ENCODE assay signal across 7 cellular contexts in the genomic region with DNA sequence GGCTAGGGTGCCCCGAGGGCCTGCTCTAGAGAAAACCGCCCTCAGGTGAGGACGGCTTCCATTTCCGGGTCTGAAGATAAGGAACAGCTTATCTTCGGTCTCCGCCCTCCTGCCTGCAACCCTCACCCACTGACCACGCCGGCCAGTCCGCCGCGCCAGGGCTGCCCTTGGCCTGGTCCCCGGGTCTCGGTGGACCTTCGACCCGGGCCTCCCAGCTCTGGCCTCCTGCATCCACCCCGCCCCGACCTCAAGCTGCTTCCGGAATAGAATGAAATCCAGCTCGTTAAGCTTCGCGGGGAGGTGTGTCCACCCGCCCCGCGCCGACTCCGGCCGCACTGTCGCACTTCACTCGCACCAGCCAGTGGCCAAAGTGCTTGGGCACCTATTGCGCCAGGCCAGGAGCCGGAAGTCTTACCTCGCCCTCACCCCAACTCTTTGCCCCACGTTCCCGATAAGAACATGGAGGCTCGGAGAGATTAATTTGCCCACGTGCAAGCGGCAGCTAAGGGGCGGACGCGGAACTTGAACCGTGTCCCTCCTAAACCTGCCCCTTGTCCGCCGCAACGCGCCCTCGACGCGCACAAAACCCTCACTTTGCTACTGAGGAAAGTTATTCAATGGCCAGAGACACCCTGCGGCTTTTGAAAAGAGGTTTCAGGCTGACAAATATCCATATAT. TPM values are rescaled to one million over a fixed set of nuclear protein-coding genes. Genes with fewer than 3 reads are reported as not detected.
DNase-seq lines count a peak whose midpoint lies in the region; ATAC-seq and TF ChIP-seq lines count a peak whose summit lies in the region.

No MANE protein-coding gene starts in this region.

- H3K4me3 ChIP-seq in HEK293 (ENCODE audit: low read depth, low read length) = no peak overlapping the region; the same call in 1 of the 2 replicates

- CTCF ChIA-PET in HEK293 (lab: Yijun Ruan, JAX) = interaction anchor here (0.6 to 4.1 kb wide), 4 partner anchors 11 to 103 kb away, joined by 3 to 41 read pairs (median 6); no protein-coding TSS in a partner anchor

- H3K4me1 Mint-ChIP-seq in T-helper 1 cell treated with Interleukin-12 subunit alpha and Interleukin-12 subunit beta and Interleukin-4 antibody, amounts not matched to agents 30 μg/mL and 1 μg/mL, for 36 hours (ENCODE audit: low read depth) = peaks cover 18% of the 10 kb centered on the region
- peaks cover 0 to 17% of the 10 kb centered on the region in 2 donors for H3K4me1 Mint-ChIP-seq in natural killer cell

- H3K27ac Mint-ChIP-seq in T-helper 1 cell treated with Interleukin-12 subunit alpha and Interleukin-12 subunit beta and Interleukin-4 antibody, amounts not matched to agents 30 μg/mL and 1 μg/mL, for 36 hours = no peak overlapping the region
- peak overlapping the region in 1 of 2 donors; percentile 81 for H3K27ac Mint-ChIP-seq in natural killer cell

- peaks cover 3% of the 10 kb centered on the region for H3K36me3 Mint-ChIP-seq in T-helper 1 cell treated with Interleukin-12 subunit alpha and Interleukin-12 subunit beta and Interleukin-4 antibody, amounts not matched to agents 30 μg/mL and 1 μg/mL, for 36 hours (ENCODE audit: low read depth)
- H3K36me3 Mint-ChIP-seq in natural killer cell = no peaks in the 10 kb centered on the region

- peak overlapping the region; percentile 87 for H3K4me3 Mint-ChIP-seq in T-helper 1 cell treated with Interleukin-12 subunit alpha and Interleukin-12 subunit beta and Interleukin-4 antibody, amounts not matched to agents 30 μg/mL and 1 μg/mL, for 36 hours
- H3K4me3 Mint-ChIP-seq in natural killer cell = peak overlapping the region; percentile 86

- H3K4me1 ChIP-seq in HEK293 (ENCODE audit: control insufficient read depth, insufficient read depth, low read length) = peaks cover 16% of the 10 kb centered on the region

- intact Hi-C loops in natural killer cell (cut with micrococcal nuclease) = loop anchor here (10.0 kb wide), 1 partner anchor 170 kb away; a partner anchor contains a TSS

- no peaks in the 10 kb centered on the region for H3K9me3 Mint-ChIP-seq in T-helper 1 cell treated with Interleukin-12 subunit alpha and Interleukin-12 subunit beta and Interleukin-4 antibody, amounts not matched to agents 30 μg/mL and 1 μg/mL, for 36 hours
- no peaks in the 10 kb centered on the region for H3K9me3 Mint-ChIP-seq in natural killer cell

- no peak for DNase-seq in epithelial cell of prostate (ENCODE audit: low read depth, low spot score)
- DNase-seq in natural killer cell = no peak
- no peak for DNase-seq in effector CD8-positive, alpha-beta T cell (lab: John Stamatoyannopoulos, UW)
- no peak for DNase-seq in activated gamma-delta T cell treated with Interleukin-2 at 50 U/mL for 16 hours
- no peak for DNase-seq in SIG-M5 treated with dmso at 0.1 percent for 504 hours (lab: John Stamatoyannopoulos, UW; ENCODE audit: unreplicated experiment)

- H3K36me3 ChIP-seq in HEK293 (ENCODE audit: control insufficient read depth in 2 of 2, insufficient read depth in 1 of 2, low read length in 2 of 2) = peaks cover 0 to 15% of the 10 kb centered on the region in 2 experiments; a peak in 1 of 3 replicates

- peaks cover 32% of the 10 kb centered on the region for H3K27me3 Mint-ChIP-seq in T-helper 1 cell treated with Interleukin-12 subunit alpha and Interleukin-12 subunit beta and Interleukin-4 antibody, amounts not matched to agents 30 μg/mL and 1 μg/mL, for 36 hours (ENCODE audit: low read depth)
- peaks cover 12 to 18% of the 10 kb centered on the region in 2 donors for H3K27me3 Mint-ChIP-seq in natural killer cell (ENCODE audit: low read depth in 2 of 2)

- ATAC-seq in natural killer cell = peak; percentile 37 to 52 (median 44)

- H3K27ac ChIP-seq in HEK293 (ENCODE audit: extremely low read depth, low read depth, low read length) = peak overlapping the region; percentile 29; the same call in 1 of the 2 replicates
- H3K27ac ChIP-seq in epithelial cell of prostate = peak overlapping the region; percentile 40

- no peaks in the 10 kb centered on the region for H3K9me3 ChIP-seq in HEK293 (ENCODE audit: control insufficient read depth, insufficient read depth, low read depth, low read length)

- TF ChIP-seq CTCF in HEK293 (tag by site-specific recombination; IDR thresholded peaks at IDR 0.05) (no peak), natural killer cell (IDR thresholded peaks at IDR 0.05) (no peak)

- POLR2A ChIA-PET in HEK293 (lab: Yijun Ruan, JAX) = interaction anchor here (0.6 to 7.9 kb wide), 6 partner anchors 12 to 290 kb away, joined by 3 to 51 read pairs (median 4); a partner anchor contains a TSS

TF ChIP-seq in HEK293, 187 proteins besides CTCF, POLR2A, EP300 and RAD21:
- TF ChIP-seq ZNF548 (tag by site-specific recombination; IDR thresholded peaks at IDR 0.05) (no peak), ZBTB7A (tag by site-specific recombination; IDR thresholded peaks at IDR 0.05; ENCODE audit: low read depth) (no peak), KLF1 (tag by site-specific recombination; IDR thresholded peaks at IDR 0.05) (peak; percentile 47)

RNA-seq across cellular contexts. Expression of a gene that starts 0.7 kb away (rescaled TPM):
- total RNA-seq in natural killer cell = under 1 TPM; 0.23 to 0.27 (median 0.24) TPM

RNA-seq across cellular contexts. Expression of a gene that starts 23.6 kb away (rescaled TPM):
- total RNA-seq in natural killer cell = 10 to 100 TPM; 64.7 to 86.0 (median 84.8) TPM

RNA-seq across cellular contexts. Expression of a gene that starts 24.3 kb away (rescaled TPM):
- 10 to 100 TPM; 15.9 to 31.3 (median 29.3) TPM for total RNA-seq in natural killer cell

RNA-seq across cellular contexts. Expression of a gene that starts 53.9 kb away (rescaled TPM):
- total RNA-seq in natural killer cell = not detected
